Comparison of ENCODE assay signal across 7 cellular contexts in genomic region chr1:51222809-51223208, GRCh38.
"Had no signal": no experiment of that assay in that cellular context is flagged by ENCODE, and none has a peak within 500 bp of the region (broad histone marks: within the 10 kb centered on the region; RNA-seq: fewer than 3 reads in every experiment).

No MANE protein-coding gene starts in this region.

- FAIRE-seq: HTR-8/SVneo had no signal

- H3K27ac ChIP-seq: HL-60, KMS-11 had no signal

- H3K9ac ChIP-seq: KMS-11 had no signal

- DNase-seq: IMR-90, KBM-7, KG1 had no signal

- H3K4me3 Mint-ChIP-seq: IgD-negative memory B cell had no signal

- H3K4me1 Mint-ChIP-seq: IgD-negative memory B cell had no signal

- H3K9me3 Mint-ChIP-seq: IgD-negative memory B cell had no signal

- H3K4me2 ChIP-seq: KMS-11 had no signal
